ENCODE assay signal across 8 cellular contexts in genomic region chr11:65060913-65061408, GRCh38. TPM values are rescaled to one million over a fixed set of nuclear protein-coding genes. Genes with fewer than 3 reads are reported as not detected.
A peak's percentile ranks its signal among the peaks of the same experiment; 100 is the strongest.
DNase-seq lines count a peak whose midpoint lies in the region; ATAC-seq and TF ChIP-seq lines count a peak whose summit lies in the region.
"Had no signal": no experiment of that assay in that cellular context is flagged by ENCODE, and none has a peak within 500 bp of the region (broad histone marks: within the 10 kb centered on the region; RNA-seq: fewer than 3 reads in every experiment).

No MANE protein-coding gene starts in this region.

- H3K36me3 ChIP-seq in psoas muscle (ENCODE audit: insufficient read depth in 1 of 2, low read depth in 1 of 2) = no peaks in the 10 kb centered on the region

- H3K27me3 ChIP-seq in psoas muscle (ENCODE audit: insufficient read depth in 3 of 3, low read length in 2 of 3) = no peaks in the 10 kb centered on the region

- intact Hi-C loops in psoas muscle (cut with DNase I) = no loop called here

- no peak overlapping the region for H3K27ac ChIP-seq in psoas muscle

- ATAC-seq in psoas muscle (no peak), GM21619 (IDR thresholded peaks at IDR 0.05; ENCODE audit: unreplicated experiment) (no peak)

- no peak for DNase-seq in GM12864 (ENCODE audit: low read depth)
- DNase-seq in RPMI8226 = peak; percentile 70
- DNase-seq in iPS-NIHi7 (ENCODE audit: extremely low spot score) = peak; percentile 83
- no peak for DNase-seq in NCI-H510A (lab: John Stamatoyannopoulos, UW)
- DNase-seq in psoas muscle = no peak
- DNase-seq: NCI-H187 treated with DMSO at 0.1 percent for 48 hours had no signal

- WGBS in psoas muscle, 3 donors = 59 to 63% (median 59%) methylated on average over 9 of the region's 9 CpGs

- TF ChIP-seq CTCF in GM12864 (IDR thresholded peaks at IDR 0.05; ENCODE audit: low read depth, low read length, missing control alignments) (peak; percentile 33), psoas muscle (IDR thresholded peaks at IDR 0.05) (no peak)

- no peak overlapping the region for H3K4me3 ChIP-seq in GM12864 (ENCODE audit: low read depth, low read length)
- no peak overlapping the region for H3K4me3 ChIP-seq in psoas muscle
- H3K4me3 ChIP-seq: mucosa of descending colon had no signal

- H3K4me1 ChIP-seq in psoas muscle = no peaks in the 10 kb centered on the region

- H3K9me3 ChIP-seq in psoas muscle = no peaks in the 10 kb centered on the region
- H3K9me3 ChIP-seq: mucosa of descending colon had no signal

RNA-seq across cellular contexts. Expression of gene NAALADL1, which starts 2.6 kb away (rescaled TPM):
- 1 to 10 TPM in 2 of 4 donors, under 1 TPM in 2; 0.98 to 4.8 (median 1.9) TPM for total RNA-seq in psoas muscle
- polyA plus RNA-seq in psoas muscle = 1 to 10 TPM; 1.3 to 3.7 (median 1.6) TPM

RNA-seq across cellular contexts. Expression of gene SAC3D1, which starts 20.0 kb away (rescaled TPM):
- 10 to 100 TPM in 1 of 4 donors, 1 to 10 TPM in 3; 8.4 to 12.3 (median 9.1) TPM for total RNA-seq in psoas muscle
- polyA plus RNA-seq in psoas muscle = 10 to 100 TPM; 10.8 to 19.2 (median 12.9) TPM

RNA-seq across cellular contexts. Expression of gene CDCA5, which starts 22.9 kb away (rescaled TPM):
- total RNA-seq in psoas muscle = 1 to 10 TPM in 1 of 4 donors, under 1 TPM in 3; 0.50 to 1.1 (median 0.87) TPM
- polyA plus RNA-seq in psoas muscle = 1 to 10 TPM in 2 of 3 donors, under 1 TPM in 1; 0.28 to 1.6 (median 1.3) TPM

RNA-seq across cellular contexts. Expression of gene ZFPL1, which starts 23.1 kb away (rescaled TPM):
- total RNA-seq in psoas muscle = 10 to 100 TPM; 22.1 to 29.3 (median 26.2) TPM
- polyA plus RNA-seq in psoas muscle = 10 to 100 TPM; 43.0 to 55.9 (median 46.8) TPM

RNA-seq across cellular contexts. Expression of gene SNX15, which starts 33.7 kb away (rescaled TPM):
- 10 to 100 TPM; 15.6 to 21.7 (median 18.7) TPM for total RNA-seq in psoas muscle
- polyA plus RNA-seq in psoas muscle = 10 to 100 TPM; 26.7 to 66.5 (median 30.3) TPM

Comparison
In these comparisons a context has a peak if more than half of its experiments do, and no peak if none do; other contexts are left out.
1. DNase-seq: peak in RPMI8226 (single experiment) and iPS-NIHi7 (single experiment); none in GM12864 (single experiment), NCI-H510A (single experiment) and psoas muscle (0 of 2).